In genomic region chr1:1122078-1122811, GRCh38 we compare ENCODE assay signal across 1 cellular context.
TF ChIP-seq lines count a peak whose summit lies in the region.

No MANE protein-coding gene starts in this region.

TF ChIP-seq in HepG2, 621 proteins besides CTCF, POLR2A, EP300 and RAD21 (continued from another document):
- TF ChIP-seq RERE (CRISPR knock-in tag; IDR thresholded peaks at IDR 0.05; ENCODE audit: low read depth) (no peak; the same call in 1 of the 2 replicates), NR3C1 (CRISPR knock-in tag; IDR thresholded peaks at IDR 0.05) (no peak), ZNF251 (CRISPR knock-in tag; IDR thresholded peaks at IDR 0.05) (no peak), ZNF318 (CRISPR knock-in tag; IDR thresholded peaks at IDR 0.05) (no peak), ZMYM3 (CRISPR knock-in tag; IDR thresholded peaks at IDR 0.05) (no peak), HNRNPK (IDR thresholded peaks at IDR 0.05; ENCODE audit: low read depth, low read length, poor library complexity, severe bottlenecking) (no peak), ZNF761 (CRISPR knock-in tag; conservative IDR thresholded peaks at IDR 0.05) (no peak), ZFP91 (CRISPR knock-in tag; IDR thresholded peaks at IDR 0.05; ENCODE audit: borderline replicate concordance) (peak; percentile 78; the same call in 1 of the 2 replicates), ZNF563 (CRISPR knock-in tag; IDR thresholded peaks at IDR 0.05) (no peak), REPIN1 (CRISPR knock-in tag; IDR thresholded peaks at IDR 0.05; ENCODE audit: borderline replicate concordance, low read depth) (0 out of 2 replicates have a peak, but pooled peaks have one; percentile 74), ZNF776 (CRISPR knock-in tag; IDR thresholded peaks at IDR 0.05) (0 out of 2 replicates have a peak, but pooled peaks have one; percentile 48), ZNF782 (CRISPR knock-in tag; IDR thresholded peaks at IDR 0.05; ENCODE audit: borderline replicate concordance) (no peak), ZNF205 (CRISPR knock-in tag; IDR thresholded peaks at IDR 0.05) (no peak), ERF (CRISPR knock-in tag; IDR thresholded peaks at IDR 0.05) (peak; percentile 29; the same call in 1 of the 2 replicates), KAT2B (IDR thresholded peaks at IDR 0.05; ENCODE audit: borderline replicate concordance, low read depth, low read length) (no peak), ZNF790 (CRISPR knock-in tag; IDR thresholded peaks at IDR 0.05; ENCODE audit: borderline replicate concordance) (no peak), ZNF18 (CRISPR knock-in tag; IDR thresholded peaks at IDR 0.05; ENCODE audit: insufficient replicate concordance) (no peak), HMGXB3 (CRISPR knock-in tag; IDR thresholded peaks at IDR 0.05; ENCODE audit: borderline replicate concordance) (no peak), KLF11 (CRISPR knock-in tag; IDR thresholded peaks at IDR 0.05) (no peak), NR2F2 (IDR thresholded peaks at IDR 0.05; ENCODE audit: borderline replicate concordance, low read depth) (no peak), MTERF4 (CRISPR knock-in tag; IDR thresholded peaks at IDR 0.05) (0 out of 2 replicates have a peak, but pooled peaks have one; percentile 24), RBFOX2 (IDR thresholded peaks at IDR 0.05; ENCODE audit: low read depth, low read length) (0 out of 2 replicates have a peak, but pooled peaks have one; percentile 18), SMAD1 (CRISPR knock-in tag; IDR thresholded peaks at IDR 0.05; ENCODE audit: borderline replicate concordance, low read depth) (no peak)
